8 cellular contexts compared by ENCODE assay signal in the genomic region with DNA sequence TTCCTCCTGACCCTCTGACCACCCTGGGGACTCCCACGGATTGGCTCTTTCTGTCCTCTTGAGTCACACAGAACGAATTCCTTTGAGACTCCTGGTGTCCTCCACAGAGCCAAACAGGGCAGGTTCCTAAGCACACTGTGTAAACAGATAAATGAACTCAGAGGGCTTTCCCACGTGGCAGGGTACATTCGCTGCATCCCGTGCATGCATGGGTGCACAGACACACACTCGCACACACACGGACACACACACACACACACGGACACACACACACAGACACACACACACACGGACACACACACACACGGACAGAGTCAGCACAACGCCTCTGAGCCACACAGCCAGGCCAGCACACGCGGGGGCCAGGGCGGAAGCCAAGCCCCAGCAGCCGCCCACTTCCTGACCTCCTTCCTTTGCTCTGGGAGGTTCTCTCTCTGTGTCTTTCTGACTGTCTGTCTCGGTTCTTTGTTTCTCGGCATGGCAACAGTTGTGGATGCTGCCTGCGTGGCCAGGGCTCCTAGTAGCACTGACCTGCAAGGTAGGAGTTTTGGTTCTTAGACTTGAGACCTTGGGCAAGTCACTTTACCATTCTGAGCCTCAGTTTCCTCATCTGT.
DNase-seq lines count a peak whose midpoint lies in the region; ATAC-seq and FAIRE-seq lines count a peak whose summit lies in the region.

No MANE protein-coding gene starts in this region.

- no peak for FAIRE-seq in RCC 7860 (lab: Jason Lieb, UNC)

- peak; percentile 35 for DNase-seq in NK-92 treated with Interleukin-12 subunit alpha and Interleukin-12 subunit beta, amount 100 ng/mL, for 24 hours (lab: John Stamatoyannopoulos, UW)
- DNase-seq in NK-92 (lab: John Stamatoyannopoulos, UW; ENCODE audit: unreplicated experiment), result no peak
- DNase-seq in RCC 7860 (ENCODE audit: low spot score), result peak; percentile 60
- peak; percentile 77 for DNase-seq in activated naive CD4-positive, alpha-beta T cell treated with Interleukin-2 at 50 U/mL for 16 hours
- peak; percentile 63 for DNase-seq in iris pigment epithelial cell (ENCODE audit: low read depth)
- DNase-seq in stimulated activated CD4-positive, alpha-beta T cell treated with anti-CD3 and anti-CD28 coated beads, Interleukin-1b, Interleukin-23, amount 100 ng/mL, for 4 hours (ENCODE audit: low read depth in 2 of 2), result peak; percentile 45 to 58
- DNase-seq in cortex of kidney (lab: John Stamatoyannopoulos, UW), result no peak

- ATAC-seq in HG03039 (IDR thresholded peaks at IDR 0.05; ENCODE audit: unreplicated experiment), result peak; percentile 44

Comparison
In these comparisons a context has a peak if more than half of its experiments do, and no peak if none do; other contexts are left out.
1. DNase-seq: peak in NK-92 treated with Interleukin-12 subunit alpha and Interleukin-12 subunit beta, amount 100 ng/mL, for 24 hours (single experiment), RCC 7860 (single experiment), activated naive CD4-positive, alpha-beta T cell treated with Interleukin-2 at 50 U/mL for 16 hours (single experiment), iris pigment epithelial cell (single experiment) and stimulated activated CD4-positive, alpha-beta T cell treated with anti-CD3 and anti-CD28 coated beads, Interleukin-1b, Interleukin-23, amount 100 ng/mL, for 4 hours (2 of 2); none in NK-92 (single experiment) and cortex of kidney (single experiment).